In genomic region chr16:642189-643049, GRCh38 we compare ENCODE assay signal across 1 cellular context.
TF ChIP-seq lines count a peak whose summit lies in the region.

No MANE protein-coding gene starts in this region.

TF ChIP-seq in endothelial cell of umbilical vein, 7 proteins besides CTCF, POLR2A, EP300 and RAD21:
- no peak for TF ChIP-seq FOS (IDR thresholded peaks at IDR 0.05; ENCODE audit: borderline replicate concordance, insufficient read depth, low read length)
- TF ChIP-seq GATA2 (IDR thresholded peaks at IDR 0.05; ENCODE audit: insufficient read depth, insufficient read length, low read depth, low read length), result no peak
- TF ChIP-seq MYC (IDR thresholded peaks at IDR 0.05; ENCODE audit: low read depth, low read length), result no peak
- TF ChIP-seq EZH2 (IDR thresholded peaks at IDR 0.05; ENCODE audit: borderline replicate concordance, low read depth, low read length, severe bottlenecking), result no peak
- no peak for TF ChIP-seq MAX (IDR thresholded peaks at IDR 0.05; ENCODE audit: insufficient read depth, insufficient read length)
- no peak for TF ChIP-seq JUN (IDR thresholded peaks at IDR 0.05; ENCODE audit: borderline replicate concordance, insufficient read depth, insufficient read length, low read depth)
- no peak for TF ChIP-seq POLR2AphosphoS5 (IDR thresholded peaks at IDR 0.05; ENCODE audit: insufficient read depth, low read depth, low read length)
